Comparison of ENCODE assay signal across 27 cellular contexts in genomic region chrX:153645921-153646481, GRCh38. TPM values are rescaled to one million over a fixed set of nuclear protein-coding genes. Genes with fewer than 3 reads are reported as not detected.
A peak's percentile ranks its signal among the peaks of the same experiment; 100 is the strongest.
DNase-seq lines count a peak whose midpoint lies in the region; ATAC-seq and TF ChIP-seq lines count a peak whose summit lies in the region.
"Had no signal": no experiment of that assay in that cellular context is flagged by ENCODE, and none has a peak within 500 bp of the region (broad histone marks: within the 10 kb centered on the region; RNA-seq: fewer than 3 reads in every experiment).

No MANE protein-coding gene starts in this region.

- H2AFZ ChIP-seq in neural progenitor cell (replicated peaks) (no peak overlapping the region), smooth muscle cell (ENCODE audit: low read depth) (no peak overlapping the region)

- H4K20me1 ChIP-seq in neural progenitor cell (ENCODE audit: low read depth) (peaks cover 8% of the 10 kb centered on the region), smooth muscle cell (ENCODE audit: low read depth) (no peaks in the 10 kb centered on the region)

- H3K4me1 ChIP-seq in neural progenitor cell (peaks cover 10% of the 10 kb centered on the region), smooth muscle cell (ENCODE audit: low read depth) (peaks cover 3% of the 10 kb centered on the region)
- peaks cover 17% of the 10 kb centered on the region for H3K4me1 ChIP-seq in effector memory CD4-positive, alpha-beta T cell (ENCODE audit: control insufficient read depth, insufficient read depth, low read length, poor library complexity, severe bottlenecking)

- H3K36me3 ChIP-seq in neural progenitor cell (no peaks in the 10 kb centered on the region), smooth muscle cell (ENCODE audit: low read depth) (no peaks in the 10 kb centered on the region)
- H3K36me3 ChIP-seq in effector memory CD4-positive, alpha-beta T cell (ENCODE audit: control insufficient read depth, insufficient read depth, low read length) = no peaks in the 10 kb centered on the region
- H3K36me3 ChIP-seq: ascending aorta, WERI-Rb-1 had no signal

- DNase-seq in T-helper 2 cell treated with Interferon-gamma antibody and Interleukin-4, amounts not matched to agents 5 μg/mL and 100 μg/mL, for 36 hours (ENCODE audit: low spot score) = no peak
- DNase-seq in T-helper 2 cell = no peak
- no peak for DNase-seq in T-helper 17 cell
- no peak for DNase-seq in neural progenitor cell (ENCODE audit: low spot score)
- no peak for DNase-seq in effector memory CD4-positive, alpha-beta T cell
- DNase-seq in smooth muscle cell (lab: John Stamatoyannopoulos, UW; ENCODE audit: unreplicated experiment) = no peak
- DNase-seq: activated CD4-positive, alpha-beta T cell treated with anti-CD3 and anti-CD28 coated beads, Interleukin-2, amount 10 ng/mL, durations not matched to agents 24 days and 14 days; caudate nucleus; NCI-H146; NCI-H2107; NCI-H774; RPMI8226 had no signal

- H3K4me1 Mint-ChIP-seq in T-helper 2 cell treated with Interferon-gamma antibody and Interleukin-4, amounts not matched to agents 5 μg/mL and 100 μg/mL, for 36 hours (ENCODE audit: low read depth) = no peaks in the 10 kb centered on the region
- peaks cover 11% of the 10 kb centered on the region for H3K4me1 Mint-ChIP-seq in T-helper 17 cell
- peaks cover 12% of the 10 kb centered on the region for H3K4me1 Mint-ChIP-seq in neural progenitor cell

- H3K4me3 ChIP-seq in neural progenitor cell = no peak overlapping the region
- H3K4me3 ChIP-seq in effector memory CD4-positive, alpha-beta T cell (ENCODE audit: insufficient read depth, low read depth, low read length, poor library complexity, severe bottlenecking) = no peak overlapping the region
- no peak overlapping the region for H3K4me3 ChIP-seq in smooth muscle cell
- H3K4me3 ChIP-seq: GM12878, lung had no signal

- TF ChIP-seq CTCF in neural progenitor cell (IDR thresholded peaks at IDR 0.05) (no peak), smooth muscle cell (IDR thresholded peaks at IDR 0.05; ENCODE audit: borderline replicate concordance, insufficient read depth, poor library complexity, severe bottlenecking) (no peak)

- H3K79me2 ChIP-seq in neural progenitor cell (ENCODE audit: low read depth) (no peaks in the 10 kb centered on the region), smooth muscle cell (ENCODE audit: low read depth) (no peaks in the 10 kb centered on the region)

- ATAC-seq in T-helper 17 cell (no peak), esophagus mucosa (peak; percentile 68), GM18498 (IDR thresholded peaks at IDR 0.05; ENCODE audit: unreplicated experiment) (no peak)
- ATAC-seq: GM12878 had no signal

- H3K36me3 Mint-ChIP-seq in T-helper 2 cell treated with Interferon-gamma antibody and Interleukin-4, amounts not matched to agents 5 μg/mL and 100 μg/mL, for 36 hours (ENCODE audit: low read depth) = no peaks in the 10 kb centered on the region
- H3K36me3 Mint-ChIP-seq in T-helper 17 cell (ENCODE audit: low read depth) (no peaks in the 10 kb centered on the region), neural progenitor cell (no peaks in the 10 kb centered on the region)
- H3K36me3 Mint-ChIP-seq: activated naive CD4-positive, alpha-beta T cell treated with anti-CD3 and anti-CD28 coated beads, Interleukin-2, amount 50 U/mL, for 72 hours had no signal

- H3K9me3 ChIP-seq in T-helper 17 cell (ENCODE audit: control insufficient read depth, low read length, poor library complexity, severe bottlenecking) (no peaks in the 10 kb centered on the region), neural progenitor cell (ENCODE audit: low read depth) (no peaks in the 10 kb centered on the region), smooth muscle cell (replicated peaks; ENCODE audit: low read depth) (no peaks in the 10 kb centered on the region)
- no peaks in the 10 kb centered on the region for H3K9me3 ChIP-seq in effector memory CD4-positive, alpha-beta T cell (ENCODE audit: control insufficient read depth, low read length)
- H3K9me3 ChIP-seq: ascending aorta, psoas muscle had no signal

- H3K27ac ChIP-seq in neural progenitor cell (no peak overlapping the region), smooth muscle cell (ENCODE audit: low read depth) (no peak overlapping the region)
- H3K27ac ChIP-seq in effector memory CD4-positive, alpha-beta T cell (ENCODE audit: insufficient read depth, low read length, poor library complexity, severe bottlenecking) = no peak overlapping the region
- H3K27ac ChIP-seq: 22Rv1, ascending aorta, psoas muscle, WERI-Rb-1 had no signal

- H3K9ac ChIP-seq in neural progenitor cell = no peak overlapping the region
- no peak overlapping the region for H3K9ac ChIP-seq in smooth muscle cell (ENCODE audit: low read depth)

- H3K27ac Mint-ChIP-seq in T-helper 2 cell treated with Interferon-gamma antibody and Interleukin-4, amounts not matched to agents 5 μg/mL and 100 μg/mL, for 36 hours = no peak overlapping the region
- no peak overlapping the region for H3K27ac Mint-ChIP-seq in T-helper 17 cell
- no peak overlapping the region for H3K27ac Mint-ChIP-seq in neural progenitor cell
- H3K27ac Mint-ChIP-seq: activated CD4-positive, alpha-beta T cell treated with anti-CD3 and anti-CD28 coated beads, Interleukin-2, amount 10 ng/mL, durations not matched to agents 24 days and 14 days; activated naive CD4-positive, alpha-beta T cell treated with anti-CD3 and anti-CD28 coated beads, Interleukin-2, amount 50 U/mL, for 72 hours; CD14-positive monocyte; dendritic cell treated with granulocyte-macrophage colony-stimulating factor and Interleukin-4, amounts not matched to agents 40 ng/mL and 50 ng/mL, for 4 days; stimulated activated naive CD8-positive, alpha-beta T cell treated with anti-CD3 and anti-CD28 coated beads, Interleukin-15, Interleukin-2, amounts not matched to agents 100 ng/mL and 50 ng/mL, for 24 hours had no signal

- peak overlapping the region; percentile 5 for H3K4me3 Mint-ChIP-seq in T-helper 2 cell treated with Interferon-gamma antibody and Interleukin-4, amounts not matched to agents 5 μg/mL and 100 μg/mL, for 36 hours
- peak overlapping the region; percentile 58 for H3K4me3 Mint-ChIP-seq in T-helper 17 cell
- peak overlapping the region; percentile 35 for H3K4me3 Mint-ChIP-seq in neural progenitor cell
- H3K4me3 Mint-ChIP-seq: activated CD4-positive, alpha-beta T cell treated with anti-CD3 and anti-CD28 coated beads, Interleukin-2, amount 10 ng/mL, durations not matched to agents 24 days and 14 days; dendritic cell treated with granulocyte-macrophage colony-stimulating factor and Interleukin-4, amounts not matched to agents 40 ng/mL and 50 ng/mL, for 4 days; stimulated activated naive CD8-positive, alpha-beta T cell treated with anti-CD3 and anti-CD28 coated beads, Interleukin-15, Interleukin-2, amounts not matched to agents 100 ng/mL and 50 ng/mL, for 24 hours had no signal

- 77% methylated on average over 10 of the region's 10 CpGs for WGBS in smooth muscle cell (ENCODE audit: low lambda C conversion rate)

- H3K27me3 ChIP-seq in neural progenitor cell (peaks cover 85% of the 10 kb centered on the region), smooth muscle cell (ENCODE audit: low read depth) (peaks cover 13% of the 10 kb centered on the region)
- H3K27me3 ChIP-seq in effector memory CD4-positive, alpha-beta T cell (replicated peaks; ENCODE audit: control insufficient read depth, insufficient read depth, low read length, poor library complexity, severe bottlenecking) = peaks cover 27% of the 10 kb centered on the region

- no peaks in the 10 kb centered on the region for H3K9me3 Mint-ChIP-seq in T-helper 2 cell treated with Interferon-gamma antibody and Interleukin-4, amounts not matched to agents 5 μg/mL and 100 μg/mL, for 36 hours
- H3K9me3 Mint-ChIP-seq in neural progenitor cell = peaks cover 15% of the 10 kb centered on the region
- H3K9me3 Mint-ChIP-seq: activated CD4-positive, alpha-beta T cell treated with anti-CD3 and anti-CD28 coated beads, Interleukin-2, amount 10 ng/mL, durations not matched to agents 24 days and 14 days; activated naive CD4-positive, alpha-beta T cell treated with anti-CD3 and anti-CD28 coated beads, Interleukin-2, amount 50 U/mL, for 72 hours; dendritic cell treated with granulocyte-macrophage colony-stimulating factor and Interleukin-4, amounts not matched to agents 40 ng/mL and 50 ng/mL, for 4 days; stimulated activated naive CD8-positive, alpha-beta T cell treated with anti-CD3 and anti-CD28 coated beads, Interleukin-15, Interleukin-2, amounts not matched to agents 100 ng/mL and 50 ng/mL, for 24 hours had no signal

- H3K27me3 Mint-ChIP-seq in T-helper 2 cell treated with Interferon-gamma antibody and Interleukin-4, amounts not matched to agents 5 μg/mL and 100 μg/mL, for 36 hours (ENCODE audit: low read depth) = peaks cover 45% of the 10 kb centered on the region
- H3K27me3 Mint-ChIP-seq in T-helper 17 cell = peaks cover 5% of the 10 kb centered on the region
- peaks cover 40% of the 10 kb centered on the region for H3K27me3 Mint-ChIP-seq in neural progenitor cell (ENCODE audit: insufficient read depth, low read depth)

- H3F3A ChIP-seq in neural progenitor cell (ENCODE audit: low read depth) (peaks cover 5% of the 10 kb centered on the region), smooth muscle cell (ENCODE audit: low read depth) (no peaks in the 10 kb centered on the region)

- H3K4me2 ChIP-seq in neural progenitor cell (no peak overlapping the region), smooth muscle cell (no peak overlapping the region)

RNA-seq across cellular contexts. Expression of gene DUSP9, which starts 1.0 kb away (rescaled TPM):
- total RNA-seq in T-helper 17 cell = not detected
- total RNA-seq in esophagus mucosa = 0.76 TPM
- 0.21 and 2.0 TPM in 2 replicates for total RNA-seq in neural progenitor cell (ENCODE audit: low replicate concordance)
- total RNA-seq in smooth muscle cell = 3.0 and 4.7 TPM in 2 replicates
- polyA plus RNA-seq in smooth muscle cell = 7.2 and 11.3 TPM in 2 replicates
- total RNA-seq: ascending aorta; LHCN-M2; psoas muscle; T-helper 2 cell treated with Interferon-gamma antibody and Interleukin-4, amounts not matched to agents 100 ng/mL and 5 ng/mL, for 36 hours had no signal
- polyA plus RNA-seq: CD14-positive monocyte, GM12878, psoas muscle had no signal

RNA-seq across cellular contexts. Expression of gene PNCK, which starts 27.6 kb away (rescaled TPM):
- total RNA-seq in T-helper 17 cell (under 1 TPM in 1 of 2 donors, not detected in 1; 0.72 TPM), esophagus mucosa (1.00 TPM), neural progenitor cell (ENCODE audit: low replicate concordance) (19.7 and 53.5 TPM in 2 replicates), smooth muscle cell (4.0 and 6.4 TPM in 2 replicates)
- 2.8 and 9.2 TPM in 2 replicates for polyA plus RNA-seq in smooth muscle cell
- total RNA-seq: Daoy; LHCN-M2; T-helper 2 cell treated with Interferon-gamma antibody and Interleukin-4, amounts not matched to agents 100 ng/mL and 5 ng/mL, for 36 hours had no signal
- polyA plus RNA-seq: CD14-positive monocyte had no signal

RNA-seq across cellular contexts. Expression of gene SLC6A8, which starts 41.7 kb away (rescaled TPM):
- total RNA-seq in T-helper 17 cell = 1 to 10 TPM; 3.4 to 4.4 TPM
- 62.0 TPM for total RNA-seq in esophagus mucosa
- 94.1 and 191 TPM in 2 replicates for total RNA-seq in neural progenitor cell (ENCODE audit: low replicate concordance)
- 42.6 and 45.2 TPM in 2 replicates for total RNA-seq in smooth muscle cell
- polyA plus RNA-seq in smooth muscle cell = 98.1 and 128 TPM in 2 replicates

RNA-seq across cellular contexts. Expression of gene CCNQ, which starts 47.1 kb away (rescaled TPM):
- total RNA-seq in T-helper 17 cell = 10 to 100 TPM; 14.6 to 19.2 TPM
- 18.2 TPM for total RNA-seq in esophagus mucosa
- total RNA-seq in neural progenitor cell (ENCODE audit: low replicate concordance) = 15.2 and 22.2 TPM in 2 replicates
- 9.4 and 17.9 TPM in 2 replicates for total RNA-seq in smooth muscle cell
- 23.0 and 27.3 TPM in 2 replicates for polyA plus RNA-seq in smooth muscle cell

Comparison
In these comparisons a context has a peak if more than half of its experiments do, and no peak if none do; other contexts are left out.
1. H3K4me3 Mint-ChIP-seq: peak in every context shown above with its lines; median percentile 58 in T-helper 17 cell; 35 in neural progenitor cell; 5 in T-helper 2 cell treated with Interferon-gamma antibody and Interleukin-4, amounts not matched to agents 5 μg/mL and 100 μg/mL, for 36 hours.